ENCODE assay signal across 1 cellular context in the genomic region with DNA sequence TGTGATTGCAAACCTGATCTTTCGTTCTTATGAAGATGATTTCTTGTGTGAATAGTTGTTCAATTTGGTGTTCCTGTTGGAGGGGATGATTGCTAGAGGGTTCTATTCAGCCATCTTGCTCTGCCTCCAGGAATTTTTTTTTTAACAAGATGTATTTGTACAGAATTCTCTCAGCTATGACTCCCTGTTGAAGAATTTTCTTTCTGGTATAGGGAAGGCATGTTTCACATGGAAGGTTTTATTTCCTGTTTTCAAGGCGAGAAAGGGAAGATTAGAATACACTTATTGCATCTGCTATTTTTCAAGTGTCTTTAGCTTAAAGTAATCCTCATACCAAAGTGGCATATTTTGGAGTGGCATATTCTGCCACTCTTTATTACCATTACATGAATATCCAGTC.
TF ChIP-seq lines count a peak whose summit lies in the region.

No MANE protein-coding gene starts in this region.

TF ChIP-seq in SK-N-SH, 30 proteins besides CTCF, POLR2A, EP300 and RAD21 (continued from another document):
- TF ChIP-seq EZH2phosphoT487 (IDR thresholded peaks at IDR 0.05; ENCODE audit: borderline replicate concordance, low read depth) (no peak), FOXM1 (IDR thresholded peaks at IDR 0.05; ENCODE audit: low read depth) (no peak), ELF1 (IDR thresholded peaks at IDR 0.05) (no peak), NFIC (IDR thresholded peaks at IDR 0.05; ENCODE audit: borderline replicate concordance) (no peak), POLR2AphosphoS5 (IDR thresholded peaks at IDR 0.05; ENCODE audit: low read depth, low read length) (no peak), GATA2 (CRISPR knock-in tag; IDR thresholded peaks at IDR 0.05) (no peak), CHD2 (IDR thresholded peaks at IDR 0.05; ENCODE audit: low read length, partially characterized antibody) (no peak), GABPA (IDR thresholded peaks at IDR 0.05; ENCODE audit: low read depth) (no peak), NRF1 (IDR thresholded peaks at IDR 0.05; ENCODE audit: low read depth, low read length) (no peak)
- TF ChIP-seq, protein P1, sequence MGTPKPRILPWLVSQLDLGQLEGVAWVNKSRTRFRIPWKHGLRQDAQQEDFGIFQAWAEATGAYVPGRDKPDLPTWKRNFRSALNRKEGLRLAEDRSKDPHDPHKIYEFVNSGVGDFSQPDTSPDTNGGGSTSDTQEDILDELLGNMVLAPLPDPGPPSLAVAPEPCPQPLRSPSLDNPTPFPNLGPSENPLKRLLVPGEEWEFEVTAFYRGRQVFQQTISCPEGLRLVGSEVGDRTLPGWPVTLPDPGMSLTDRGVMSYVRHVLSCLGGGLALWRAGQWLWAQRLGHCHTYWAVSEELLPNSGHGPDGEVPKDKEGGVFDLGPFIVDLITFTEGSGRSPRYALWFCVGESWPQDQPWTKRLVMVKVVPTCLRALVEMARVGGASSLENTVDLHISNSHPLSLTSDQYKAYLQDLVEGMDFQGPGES (IDR thresholded peaks at IDR 0.05; ENCODE audit: low read depth, low read length): no peak
